In genomic region chr4:142243250-142243649, GRCh38 we compare ENCODE assay signal across 27 cellular contexts.
"Had no signal": no experiment of that assay in that cellular context is flagged by ENCODE, and none has a peak within 500 bp of the region (broad histone marks: within the 10 kb centered on the region; RNA-seq: fewer than 3 reads in every experiment).

No MANE protein-coding gene starts in this region.

- H3K27ac ChIP-seq: body of pancreas, cardiac muscle cell, gastroesophageal sphincter, testis, vagina, WERI-Rb-1 had no signal

- H3K4me3 Mint-ChIP-seq: activated CD8-positive, alpha-beta T cell treated with anti-CD3 and anti-CD28 coated beads, Interleukin-2, amount 10 ng/mL, durations not matched to agents 7 days and 5 days; activated naive CD4-positive, alpha-beta T cell treated with anti-CD3 and anti-CD28 coated beads, Interleukin-2, amount 10 ng/mL, durations not matched to agents 7 days and 5 days; activated naive CD8-positive, alpha-beta T cell treated with anti-CD3 and anti-CD28 coated beads, Interleukin-2, amount 50 U/mL, for 24 hours; dendritic cell treated with granulocyte-macrophage colony-stimulating factor and Interleukin-4, amounts not matched to agents 40 ng/mL and 50 ng/mL, for 4 days; mesothelial cell of epicardium; natural killer cell; stimulated activated effector memory CD8-positive, alpha-beta T cell treated with anti-CD3 and anti-CD28 coated beads, Interleukin-12 subunit alpha, Interleukin-12 subunit beta, amount 100 ng/mL, for 72 hours; T-helper 2 cell treated with Interferon-gamma antibody and Interleukin-4, amounts not matched to agents 5 μg/mL and 100 μg/mL, for 36 hours; type B pancreatic cell had no signal

- ATAC-seq: activated CD8-positive, alpha-beta T cell treated with anti-CD3 and anti-CD28 coated beads, Interleukin-2, amount 10 ng/mL, durations not matched to agents 7 days and 5 days; activated naive CD8-positive, alpha-beta T cell treated with anti-CD3 and anti-CD28 coated beads, Interleukin-2, amount 50 U/mL, for 24 hours; body of pancreas; gastroesophageal sphincter; left ventricle myocardium superior; natural killer cell; sciatic nerve; stimulated activated effector memory CD8-positive, alpha-beta T cell treated with anti-CD3 and anti-CD28 coated beads, Interleukin-12 subunit alpha, Interleukin-12 subunit beta, amount 100 ng/mL, for 72 hours had no signal

- H3K4me1 ChIP-seq: body of pancreas, gastroesophageal sphincter, testis had no signal

- DNase-seq: activated CD4-positive, alpha-beta T cell treated with anti-CD3 and anti-CD28 coated beads, Interleukin-2, amount 50 U/mL, for 1 hour; activated CD4-positive, CD25-positive, alpha-beta regulatory T cell treated with anti-CD3 and anti-CD28 coated beads, Interleukin-2, amount 50 U/mL, for 72 hours; activated CD8-positive, alpha-beta T cell treated with anti-CD3 and anti-CD28 coated beads, Interleukin-2, amount 10 ng/mL, durations not matched to agents 7 days and 5 days; activated naive CD4-positive, alpha-beta T cell treated with anti-CD3 and anti-CD28 coated beads, Interleukin-2, amount 10 ng/mL, durations not matched to agents 7 days and 5 days; activated naive CD8-positive, alpha-beta T cell treated with anti-CD3 and anti-CD28 coated beads, Interleukin-2, amount 50 U/mL, for 24 hours; anterior cingulate cortex; body of pancreas; effector CD4-positive, alpha-beta T cell; erythroblast; head of caudate nucleus; hypothalamus; left ventricle myocardium superior; mammary epithelial cell; natural killer cell; small intestine; stimulated activated CD4-positive, alpha-beta T cell treated with anti-CD3 and anti-CD28 coated beads, Interleukin-2, amount 100 ng/mL, for 24 hours; testis; WERI-Rb-1 had no signal

- H3K36me3 Mint-ChIP-seq: natural killer cell, type B pancreatic cell had no signal

- H3K27me3 Mint-ChIP-seq: activated naive CD4-positive, alpha-beta T cell treated with anti-CD3 and anti-CD28 coated beads, Interleukin-2, amount 10 ng/mL, durations not matched to agents 7 days and 5 days; activated naive CD8-positive, alpha-beta T cell treated with anti-CD3 and anti-CD28 coated beads, Interleukin-2, amount 50 U/mL, for 24 hours; dendritic cell treated with granulocyte-macrophage colony-stimulating factor and Interleukin-4, amounts not matched to agents 40 ng/mL and 50 ng/mL, for 4 days; type B pancreatic cell had no signal

- H3K9me3 Mint-ChIP-seq: activated naive CD4-positive, alpha-beta T cell treated with anti-CD3 and anti-CD28 coated beads, Interleukin-2, amount 10 ng/mL, durations not matched to agents 7 days and 5 days; activated naive CD8-positive, alpha-beta T cell treated with anti-CD3 and anti-CD28 coated beads, Interleukin-2, amount 50 U/mL, for 24 hours; dendritic cell treated with granulocyte-macrophage colony-stimulating factor and Interleukin-4, amounts not matched to agents 40 ng/mL and 50 ng/mL, for 4 days; stimulated activated effector memory CD8-positive, alpha-beta T cell treated with anti-CD3 and anti-CD28 coated beads, Interleukin-12 subunit alpha, Interleukin-12 subunit beta, amount 100 ng/mL, for 72 hours; type B pancreatic cell had no signal

- H3K4me3 ChIP-seq: body of pancreas, cardiac muscle cell, gastroesophageal sphincter, testis, vagina had no signal

- H3K36me3 ChIP-seq: cardiac muscle cell, gastroesophageal sphincter, vagina, WERI-Rb-1 had no signal

- H3K27me3 ChIP-seq: body of pancreas, cardiac muscle cell, gastroesophageal sphincter, testis, vagina had no signal

- H3K27ac Mint-ChIP-seq: activated CD8-positive, alpha-beta T cell treated with anti-CD3 and anti-CD28 coated beads, Interleukin-2, amount 10 ng/mL, durations not matched to agents 7 days and 5 days; activated naive CD4-positive, alpha-beta T cell treated with anti-CD3 and anti-CD28 coated beads, Interleukin-2, amount 10 ng/mL, durations not matched to agents 7 days and 5 days; activated naive CD8-positive, alpha-beta T cell treated with anti-CD3 and anti-CD28 coated beads, Interleukin-2, amount 50 U/mL, for 24 hours; dendritic cell treated with granulocyte-macrophage colony-stimulating factor and Interleukin-4, amounts not matched to agents 40 ng/mL and 50 ng/mL, for 4 days; mesothelial cell of epicardium; natural killer cell; stimulated activated effector memory CD8-positive, alpha-beta T cell treated with anti-CD3 and anti-CD28 coated beads, Interleukin-12 subunit alpha, Interleukin-12 subunit beta, amount 100 ng/mL, for 72 hours; T-helper 2 cell treated with Interferon-gamma antibody and Interleukin-4, amounts not matched to agents 5 μg/mL and 100 μg/mL, for 36 hours; type B pancreatic cell had no signal

- H3K4me1 Mint-ChIP-seq: activated naive CD4-positive, alpha-beta T cell treated with anti-CD3 and anti-CD28 coated beads, Interleukin-2, amount 10 ng/mL, durations not matched to agents 7 days and 5 days; mesothelial cell of epicardium; natural killer cell had no signal

- H3K9me3 ChIP-seq: body of pancreas, testis, vagina had no signal
